Comparison of ENCODE assay signal across 15 cellular contexts in genomic region chrX:45422216-45422925, GRCh38.
DNase-seq lines count a peak whose midpoint lies in the region; ATAC-seq and TF ChIP-seq lines count a peak whose summit lies in the region.
"Had no signal": no experiment of that assay in that cellular context is flagged by ENCODE, and none has a peak within 500 bp of the region (broad histone marks: within the 10 kb centered on the region; RNA-seq: fewer than 3 reads in every experiment).

No MANE protein-coding gene starts in this region.

- no peak overlapping the region for H2BK12ac ChIP-seq in trophoblast cell (ENCODE audit: low read length)

- H2AFZ ChIP-seq in trophoblast cell (ENCODE audit: insufficient read depth, low read length, poor library complexity) = no peak overlapping the region

- H3K9ac ChIP-seq in trophoblast cell (ENCODE audit: low read length) = no peak overlapping the region

- DNase-seq in BJ (ENCODE audit: low read depth) (peak; percentile 35), LHCN-M2 (ENCODE audit: low read depth) (peak; percentile 58), astrocyte of the spinal cord (ENCODE audit: low read depth, low spot score) (peak; percentile 1), iris pigment epithelial cell (ENCODE audit: low read depth) (peak; percentile 20), trophoblast cell (no peak), NCI-H2107 (lab: John Stamatoyannopoulos, UW) (no peak), NAMALWA (ENCODE audit: low spot score) (no peak)
- DNase-seq: Caco-2, GF-D8, H9, NCI-H146, NCI-H446 had no signal

- no CpG with 5 or more reads among the region's 1 CpG for WGBS in trophoblast cell (ENCODE audit: extremely low coverage, insufficient coverage, insufficient read length)

- H3K9me3 ChIP-seq in trophoblast cell (ENCODE audit: insufficient read depth, low read depth, low read length) = no peaks in the 10 kb centered on the region
- H3K9me3 ChIP-seq: A549, Caco-2 had no signal

- H4K8ac ChIP-seq in trophoblast cell (ENCODE audit: low read depth, low read length) = no peak overlapping the region

- no peak overlapping the region for H3K27ac ChIP-seq in trophoblast cell (ENCODE audit: low read depth, low read length)
- H3K27ac ChIP-seq: A549 had no signal

- no peak overlapping the region for H2BK120ac ChIP-seq in trophoblast cell (ENCODE audit: insufficient read depth, low read length, poor library complexity)

- no peak overlapping the region for H3K18ac ChIP-seq in trophoblast cell (ENCODE audit: low read length)

- TF ChIP-seq CTCF in BJ (IDR thresholded peaks at IDR 0.05; ENCODE audit: insufficient read depth, low read depth, low read length) = no peak
- TF ChIP-seq CTCF in astrocyte of the spinal cord (IDR thresholded peaks at IDR 0.05; ENCODE audit: low read depth, low read length) = no peak

- no peaks in the 10 kb centered on the region for H3K79me2 ChIP-seq in trophoblast cell (ENCODE audit: control insufficient read depth, insufficient read depth, low read length, poor library complexity)

- POLR2A ChIA-PET in BJ (lab: Charles Lee) = no interaction called here

- H4K12ac ChIP-seq in trophoblast cell (ENCODE audit: low read depth, low read length) = no peak overlapping the region

- H2BK5ac ChIP-seq in trophoblast cell (ENCODE audit: low read depth, low read length, poor library complexity) = no peak overlapping the region

- H3K27me3 ChIP-seq in BJ (ENCODE audit: control insufficient read depth, insufficient read depth, low read length) (no peaks in the 10 kb centered on the region), trophoblast cell (ENCODE audit: insufficient read depth, low read length) (no peaks in the 10 kb centered on the region)

- H3K36me3 ChIP-seq in BJ (ENCODE audit: control insufficient read depth, insufficient read depth, low read length) (no peaks in the 10 kb centered on the region), trophoblast cell (ENCODE audit: control insufficient read depth in 1 of 2, insufficient read depth in 2 of 2, low read length in 2 of 2) (peaks cover 0 to 2% of the 10 kb centered on the region in 2 experiments)

- H3K79me1 ChIP-seq in trophoblast cell (ENCODE audit: low read length) = no peaks in the 10 kb centered on the region

- in situ Hi-C loops in astrocyte of the spinal cord (cut with HindIII; ENCODE audit: low sequenced_read_pairs) = no loop called here

- no peak overlapping the region for H3K23ac ChIP-seq in trophoblast cell (ENCODE audit: low read length)

- no peak overlapping the region for H3K4ac ChIP-seq in trophoblast cell (ENCODE audit: low read depth, low read length)

- CTCF ChIA-PET in BJ (lab: Yijun Ruan, JAX) = no interaction called here

- H2AK5ac ChIP-seq in trophoblast cell (ENCODE audit: low read length) = no peak overlapping the region

- ATAC-seq in GM19023 (IDR thresholded peaks at IDR 0.05; ENCODE audit: unreplicated experiment) = no peak
- ATAC-seq: A549, Right ventricle myocardium inferior had no signal

- H3K4me1 ChIP-seq in trophoblast cell (ENCODE audit: control insufficient read depth in 1 of 2, insufficient read depth in 2 of 2, low read length in 2 of 2) = no peaks in the 10 kb centered on the region
- H3K4me1 ChIP-seq: A549, Caco-2 had no signal

- no peak overlapping the region for H3K4me2 ChIP-seq in trophoblast cell (ENCODE audit: low read length)
- H3K4me2 ChIP-seq: A549 had no signal

- no peak overlapping the region for H3K14ac ChIP-seq in trophoblast cell (ENCODE audit: low read length)

- H3K4me3 ChIP-seq in BJ (ENCODE audit: low read depth, low read length) = no peak overlapping the region
- H3K4me3 ChIP-seq in astrocyte of the spinal cord (ENCODE audit: low read depth, low read length) = no peak overlapping the region
- H3K4me3 ChIP-seq in trophoblast cell (ENCODE audit: low read depth, low read length) = no peak overlapping the region
- H3K4me3 ChIP-seq: A549 had no signal

- H4K91ac ChIP-seq in trophoblast cell (ENCODE audit: low read depth, low read length) = no peak overlapping the region

Comparison
In these comparisons a context has a peak if more than half of its experiments do, and no peak if none do; other contexts are left out.
1. DNase-seq: peak in BJ (single experiment), LHCN-M2 (single experiment), astrocyte of the spinal cord (single experiment) and iris pigment epithelial cell (single experiment); none in trophoblast cell (0 of 2), NCI-H2107 (single experiment) and NAMALWA (single experiment).